7 cellular contexts compared by ENCODE assay signal in genomic region chr4:159946983-159947645, GRCh38.
A peak's percentile ranks its signal among the peaks of the same experiment; 100 is the strongest.
DNase-seq lines count a peak whose midpoint lies in the region; ATAC-seq and TF ChIP-seq lines count a peak whose summit lies in the region.

No MANE protein-coding gene starts in this region.

- peak; percentile 84 for ATAC-seq in HG02870 (IDR thresholded peaks at IDR 0.05; ENCODE audit: unreplicated experiment)

- DNase-seq in NCI-H2171 (lab: John Stamatoyannopoulos, UW) (peak; percentile 3), MCF 10A (ENCODE audit: unreplicated experiment) (peak; percentile 77), GOT3 (lab: John Stamatoyannopoulos, UW) (no peak), KG1 (lab: John Stamatoyannopoulos, UW) (no peak)

- WGBS in liver = 45% methylated on average over 5 of the region's 5 CpGs

- intact Hi-C loops in MCF 10A (cut with micrococcal nuclease) = loop anchor here (1.0 to 5.0 kb wide), 5 partner anchors 182 to 1305 kb away; no protein-coding TSS in a partner anchor

- no peaks in the 10 kb centered on the region for H3K9me3 Mint-ChIP-seq in MCF 10A (ENCODE audit: unreplicated experiment)

- H3K36me3 Mint-ChIP-seq in MCF 10A (ENCODE audit: insufficient read depth, unreplicated experiment) = no peaks in the 10 kb centered on the region

- CTCF ChIA-PET in MCF 10A (lab: Yijun Ruan, JAX) = interaction anchor here (0.5 to 2.1 kb wide), 9 partner anchors 10 to 1307 kb away, joined by 3 to 7 read pairs (median 3); no protein-coding TSS in a partner anchor

- POLR2A ChIA-PET in MCF 10A (lab: Yijun Ruan, JAX) = interaction anchor here (0.6 kb wide), 1 partner anchor 387 kb away, joined by 3 read pairs; no protein-coding TSS in a partner anchor

- peak; percentile 71 to 80 for TF ChIP-seq RAD21 in liver (IDR thresholded peaks at IDR 0.05)

- no peak overlapping the region for H3K27ac ChIP-seq in liver (ENCODE audit: low read depth in 1 of 2, low read length in 2 of 2)

- no peaks in the 10 kb centered on the region for H3K36me3 ChIP-seq in liver (ENCODE audit: control insufficient read depth in 4 of 4, insufficient read depth in 3 of 4, low read depth in 1 of 4, low read length in 3 of 4)

- no peaks in the 10 kb centered on the region for H3K9me3 ChIP-seq in liver (ENCODE audit: control insufficient read depth in 4 of 4, low read length in 3 of 4)

- TF ChIP-seq CTCF in GM12874 (IDR thresholded peaks at IDR 0.05; ENCODE audit: insufficient read depth, low read depth, low read length) (peak; percentile 58), MCF 10A (IDR thresholded peaks at IDR 0.05; ENCODE audit: unreplicated experiment) (peak; percentile 66), liver (IDR thresholded peaks at IDR 0.05; ENCODE audit: low read depth, low read length, missing input control) (peak; percentile 64)

- H3K27me3 ChIP-seq in liver (ENCODE audit: control insufficient read depth in 4 of 4, insufficient read depth in 4 of 4, low read length in 3 of 4) = peaks cover 0 to 3% (median 0%) of the 10 kb centered on the region in 4 donors

- no TSS peak for BruUV-seq in MCF 10A (replicated peaks; lab: Mats Ljungman, UMichigan)

- no peak overlapping the region for H3K27ac Mint-ChIP-seq in MCF 10A (ENCODE audit: low read depth, unreplicated experiment)

- H3K27me3 Mint-ChIP-seq in MCF 10A (ENCODE audit: insufficient read depth, unreplicated experiment) = no peaks in the 10 kb centered on the region

- no peak overlapping the region for H3K9ac ChIP-seq in liver (ENCODE audit: low read depth in 1 of 2, low read length in 2 of 2)

- no peak overlapping the region for H3K4me3 ChIP-seq in liver (ENCODE audit: low read depth in 1 of 3, low read length in 3 of 3)

- no peaks in the 10 kb centered on the region for H3K4me1 ChIP-seq in liver (ENCODE audit: control insufficient read depth in 4 of 4, insufficient read depth in 4 of 4, low read length in 3 of 4)

- H3K4me1 Mint-ChIP-seq in MCF 10A (ENCODE audit: insufficient read depth, unreplicated experiment) = no peaks in the 10 kb centered on the region

- H3K4me3 Mint-ChIP-seq in MCF 10A (ENCODE audit: unreplicated experiment) = no peak overlapping the region

TF ChIP-seq in liver, 16 proteins besides CTCF, POLR2A, EP300 and RAD21:
- TF ChIP-seq JUND (IDR thresholded peaks at IDR 0.05) (peak in 1 of 2 donors; percentile 15), TAF1 (conservative IDR thresholded peaks at IDR 0.05) (no peak)

Comparison
In these comparisons a context has a peak if more than half of its experiments do, and no peak if none do; other contexts are left out.
1. DNase-seq: peak in NCI-H2171 (single experiment) and MCF 10A (single experiment); none in GOT3 (single experiment) and KG1 (single experiment).
2. Peak in every context shown above with its lines, with median percentiles within 50 percentile points of each other: CTCF ChIP-seq.